Comparison of ENCODE assay signal across 8 cellular contexts in genomic region chr4:1309261-1310010, GRCh38. TPM values are rescaled to one million over a fixed set of nuclear protein-coding genes. Genes with fewer than 3 reads are reported as not detected.
DNase-seq lines count a peak whose midpoint lies in the region; ATAC-seq and FAIRE-seq lines count a peak whose summit lies in the region.

No MANE protein-coding gene starts in this region.

- peak; percentile 95 for FAIRE-seq in endometrium (lab: Jason Lieb, UNC)

- DNase-seq in HPDE6-E6E7 (ENCODE audit: extremely low spot score) (peak; percentile 95), lung microvascular endothelial cell (ENCODE audit: low read depth in 2 of 2) (peak; percentile 52 to 85), NCI-H2029 (lab: John Stamatoyannopoulos, UW) (no peak), Kasumi-1 (lab: John Stamatoyannopoulos, UW) (no peak)
- peak; percentile 78 for DNase-seq in activated CD8-positive, alpha-beta memory T cell treated with anti-CD3 and anti-CD28 coated beads, Interleukin-2, amount 50 U/mL, for 48 hours
- peak; percentile 43 to 48 for DNase-seq in stimulated activated CD4-positive, alpha-beta T cell treated with anti-CD3 and anti-CD28 coated beads, Interleukin-4, amount 100 ng/mL, for 4 hours

- ATAC-seq in GM18508 (IDR thresholded peaks at IDR 0.05; ENCODE audit: insufficient read depth, unreplicated experiment): peak; percentile 46

RNA-seq across cellular contexts. Expression of gene MAEA, which starts 19.7 kb away (rescaled TPM):
- 35.7 and 49.2 TPM in 2 replicates for total RNA-seq in lung microvascular endothelial cell

RNA-seq across cellular contexts. Expression of gene UVSSA, which starts 37.6 kb away (rescaled TPM):
- 1.7 and 3.6 TPM in 2 replicates for total RNA-seq in lung microvascular endothelial cell

Comparison
In these comparisons a context has a peak if more than half of its experiments do, and no peak if none do; other contexts are left out.
1. DNase-seq: peak in HPDE6-E6E7 (single experiment), activated CD8-positive, alpha-beta memory T cell treated with anti-CD3 and anti-CD28 coated beads, Interleukin-2, amount 50 U/mL, for 48 hours (single experiment), lung microvascular endothelial cell (2 of 2) and stimulated activated CD4-positive, alpha-beta T cell treated with anti-CD3 and anti-CD28 coated beads, Interleukin-4, amount 100 ng/mL, for 4 hours (2 of 2); none in NCI-H2029 (single experiment) and Kasumi-1 (0 of 2).